8 cellular contexts compared by ENCODE assay signal in the genomic region with DNA sequence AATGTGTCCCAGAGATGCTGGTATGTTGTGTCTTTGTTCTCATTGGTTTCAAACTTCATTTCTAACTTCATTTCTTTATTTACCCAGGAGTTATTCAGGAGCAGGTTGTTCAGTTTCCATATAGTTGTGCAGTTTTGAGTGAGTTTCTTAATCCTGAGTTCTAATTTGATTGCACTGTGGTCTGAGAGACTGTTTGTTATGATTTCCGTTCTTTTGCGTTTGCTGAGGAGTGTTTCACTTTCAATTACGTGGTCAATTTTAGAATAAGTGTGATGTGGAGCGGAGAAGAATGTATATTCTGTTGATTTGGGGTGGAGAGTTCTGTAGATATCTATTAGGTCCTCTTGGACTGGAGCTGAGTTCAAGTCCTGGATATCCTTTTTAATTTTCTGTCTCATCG.
DNase-seq lines count a peak whose midpoint lies in the region; ATAC-seq, FAIRE-seq and TF ChIP-seq lines count a peak whose summit lies in the region.
"Not testable (repeated sequence)": the region's sequence is repeated elsewhere in the genome, so short reads cannot be mapped to it uniquely, and the experiment has no call there.

No MANE protein-coding gene starts in this region.

- not testable (repeated sequence) for BruUV-seq in GM12878 (replicated peaks; lab: Mats Ljungman, UMichigan)

- H4K20me1 ChIP-seq in GM12878 (ENCODE audit: control insufficient read depth, insufficient read depth): not testable (repeated sequence)

- WGBS in GM12878 (ENCODE audit: insufficient coverage, insufficient replicate concordance, low lambda C conversion rate, missing lambda C conversion rate): 11% methylated on average over 5 of the region's 5 CpGs

- H3K27ac ChIP-seq in CD4-positive, alpha-beta T cell (ENCODE audit: low read depth, low read length); GM12878 (ENCODE audit: control insufficient read depth, insufficient read depth): not testable (repeated sequence)

- not testable (repeated sequence) for FAIRE-seq in GM12878 (lab: Jason Lieb, UNC)

- H3K27me3 Mint-ChIP-seq in CD4-positive, alpha-beta T cell: peaks cover 19% of the 10 kb centered on the region
- not testable (repeated sequence) for H3K27me3 Mint-ChIP-seq in HFFc6 (ENCODE audit: insufficient read depth); activated CD8-positive, alpha-beta T cell treated with anti-CD3 and anti-CD28 coated beads for 36 hours; activated T-helper 1 cell treated with anti-CD3 and anti-CD28 coated beads, Interleukin-12 subunit alpha, Interleukin-12 subunit beta, Interleukin-2, Interleukin-4 antibody, amounts not matched to agents 30 ng/mL and 10 ng/mL and 1 ng/mL, durations not matched to agents 14 hours and 24 hours and 36 hours (ENCODE audit: insufficient read depth); stimulated activated memory B cell treated with anti-CD40 and anti-IgM and Interleukin-4, amounts not matched to agents 10 μg/mL and 1 μg/mL and 100 μg/mL, for 72 hours

- H3K9ac ChIP-seq in GM12878 (ENCODE audit: control insufficient read depth, insufficient read depth, low read length): not testable (repeated sequence)

- RAD21 ChIA-PET in GM12878 (lab: Charles Lee; ENCODE audit: unreplicated experiment): interaction anchor here (1.5 to 1.6 kb wide), 2 partner anchors 12 to 55 kb away, joined by 3 read pairs; no protein-coding TSS in a partner anchor

- H3K4me3 ChIP-seq in WI38 (ENCODE audit: low read depth, low read length): peak overlapping the region; percentile 36
- not testable (repeated sequence) for H3K4me3 ChIP-seq in GM12878

- intact Hi-C loops in CD4-positive, alpha-beta T cell (cut with DNase I, micrococcal nuclease); activated CD8-positive, alpha-beta T cell treated with anti-CD3 and anti-CD28 coated beads for 36 hours (cut with micrococcal nuclease); activated T-helper 1 cell treated with anti-CD3 and anti-CD28 coated beads, Interleukin-12 subunit alpha, Interleukin-12 subunit beta, Interleukin-2, Interleukin-4 antibody, amounts not matched to agents 30 ng/mL and 10 ng/mL and 1 ng/mL, durations not matched to agents 14 hours and 24 hours and 36 hours (cut with micrococcal nuclease): not testable (repeated sequence)
- intact Hi-C loops in GM12878 (cut with micrococcal nuclease; ENCODE audit: unreplicated experiment): loop anchor here (5.0 kb wide), 1 partner anchor 160 kb away; no protein-coding TSS in a partner anchor

- POLR2A ChIA-PET in CD4-positive, alpha-beta T cell (lab: Charles Lee); activated CD8-positive, alpha-beta T cell treated with anti-CD3 and anti-CD28 coated beads for 36 hours (lab: Charles Lee); GM12878 (lab: Charles Lee): not testable (repeated sequence)

- in situ Hi-C loops in GM12878 (cut with MboI): not testable (repeated sequence)

- TF ChIP-seq RAD21 in GM12878 (IDR thresholded peaks at IDR 0.05; ENCODE audit: insufficient read depth, low read depth, low read length): not testable (repeated sequence)

- not testable (repeated sequence) for H3K9me3 ChIP-seq in CD4-positive, alpha-beta T cell (ENCODE audit: control insufficient read depth, low read length); GM12878 (replicated peaks; ENCODE audit: control insufficient read depth, insufficient read depth, low read length)

- SMC1A ChIA-PET in GM12878 (lab: Charles Lee; ENCODE audit: uncharacterized antibody, unreplicated experiment): interaction anchor here (0.7 to 2.3 kb wide), 10 partner anchors 10 to 84 kb away, joined by 3 to 9 read pairs (median 3); no protein-coding TSS in a partner anchor

- H3K4me3 Mint-ChIP-seq in CD4-positive, alpha-beta T cell: peak overlapping the region; percentile 18
- peak overlapping the region; percentile 81 for H3K4me3 Mint-ChIP-seq in HFFc6
- not testable (repeated sequence) for H3K4me3 Mint-ChIP-seq in activated CD8-positive, alpha-beta T cell treated with anti-CD3 and anti-CD28 coated beads for 36 hours; activated T-helper 1 cell treated with anti-CD3 and anti-CD28 coated beads, Interleukin-12 subunit alpha, Interleukin-12 subunit beta, Interleukin-2, Interleukin-4 antibody, amounts not matched to agents 30 ng/mL and 10 ng/mL and 1 ng/mL, durations not matched to agents 14 hours and 24 hours and 36 hours
- H3K4me3 Mint-ChIP-seq in stimulated activated memory B cell treated with anti-CD40 and anti-IgM and Interleukin-4, amounts not matched to agents 10 μg/mL and 1 μg/mL and 100 μg/mL, for 72 hours: peak overlapping the region; percentile 5

- not testable (repeated sequence) for H3K4me1 ChIP-seq in GM12878 (ENCODE audit: control insufficient read depth, insufficient read depth, low read length)

- not testable (repeated sequence) for H3K9me3 Mint-ChIP-seq in CD4-positive, alpha-beta T cell; activated CD8-positive, alpha-beta T cell treated with anti-CD3 and anti-CD28 coated beads for 36 hours; activated T-helper 1 cell treated with anti-CD3 and anti-CD28 coated beads, Interleukin-12 subunit alpha, Interleukin-12 subunit beta, Interleukin-2, Interleukin-4 antibody, amounts not matched to agents 30 ng/mL and 10 ng/mL and 1 ng/mL, durations not matched to agents 14 hours and 24 hours and 36 hours; stimulated activated memory B cell treated with anti-CD40 and anti-IgM and Interleukin-4, amounts not matched to agents 10 μg/mL and 1 μg/mL and 100 μg/mL, for 72 hours
- peaks cover 20% of the 10 kb centered on the region for H3K9me3 Mint-ChIP-seq in HFFc6

- H3K36me3 ChIP-seq in GM12878 (ENCODE audit: control insufficient read depth in 2 of 2, insufficient read depth in 2 of 2, low read length in 1 of 2): not testable (repeated sequence)

- DNase-seq in CD4-positive, alpha-beta T cell; HFFc6; activated CD8-positive, alpha-beta T cell treated with anti-CD3 and anti-CD28 coated beads for 36 hours; activated T-helper 1 cell treated with anti-CD3 and anti-CD28 coated beads, Interleukin-12 subunit alpha, Interleukin-12 subunit beta, Interleukin-2, Interleukin-4 antibody, amounts not matched to agents 30 ng/mL and 10 ng/mL and 1 ng/mL, durations not matched to agents 14 hours and 24 hours and 36 hours (ENCODE audit: low spot score): not testable (repeated sequence)
- DNase-seq in RPMI8226 (peak; percentile 49), GM12878 (ENCODE audit: low read depth, low spot score) (peak; percentile 30)

- H3K79me2 ChIP-seq in GM12878 (ENCODE audit: control insufficient read depth, insufficient read depth, low read length): not testable (repeated sequence)

- H3K27me3 ChIP-seq in CD4-positive, alpha-beta T cell (ENCODE audit: control insufficient read depth, insufficient read depth, low read length); GM12878 (replicated peaks in 1 of 2; ENCODE audit: control insufficient read depth in 2 of 2, insufficient read depth in 2 of 2, low read length in 1 of 2): not testable (repeated sequence)

- ATAC-seq in CD4-positive, alpha-beta T cell (ENCODE audit: poor library complexity); activated CD8-positive, alpha-beta T cell treated with anti-CD3 and anti-CD28 coated beads for 36 hours; stimulated activated memory B cell treated with anti-CD40 and anti-IgM and Interleukin-4, amounts not matched to agents 10 μg/mL and 1 μg/mL and 100 μg/mL, for 72 hours: not testable (repeated sequence)
- ATAC-seq in GM12878: peak; percentile 31; the same call in 1 of the 3 replicates

- H3K4me2 ChIP-seq in GM12878 (ENCODE audit: control insufficient read depth, insufficient read depth): not testable (repeated sequence)

- H3K4me1 Mint-ChIP-seq in CD4-positive, alpha-beta T cell (ENCODE audit: low read depth); activated CD8-positive, alpha-beta T cell treated with anti-CD3 and anti-CD28 coated beads for 36 hours (ENCODE audit: low read depth); activated T-helper 1 cell treated with anti-CD3 and anti-CD28 coated beads, Interleukin-12 subunit alpha, Interleukin-12 subunit beta, Interleukin-2, Interleukin-4 antibody, amounts not matched to agents 30 ng/mL and 10 ng/mL and 1 ng/mL, durations not matched to agents 14 hours and 24 hours and 36 hours (ENCODE audit: low read depth): not testable (repeated sequence)
- peaks cover 38% of the 10 kb centered on the region for H3K4me1 Mint-ChIP-seq in HFFc6 (ENCODE audit: low read depth)
- H3K4me1 Mint-ChIP-seq in stimulated activated memory B cell treated with anti-CD40 and anti-IgM and Interleukin-4, amounts not matched to agents 10 μg/mL and 1 μg/mL and 100 μg/mL, for 72 hours: peaks cover 15% of the 10 kb centered on the region

- TF ChIP-seq CTCF in CD4-positive, alpha-beta T cell (IDR thresholded peaks at IDR 0.05); HFFc6 (IDR thresholded peaks at IDR 0.05); WI38 (IDR thresholded peaks at IDR 0.05; ENCODE audit: low read depth, low read length); activated CD8-positive, alpha-beta T cell treated with anti-CD3 and anti-CD28 coated beads for 36 hours (IDR thresholded peaks at IDR 0.05); GM12878 (IDR thresholded peaks at IDR 0.05 in 2 of 3, conservative IDR thresholded peaks at IDR 0.05 in 1 of 3; ENCODE audit: control insufficient read depth in 2 of 3, extremely low read depth in 1 of 3, insufficient read depth in 1 of 3, low read depth in 3 of 3, low read length in 3 of 3): not testable (repeated sequence)

- not testable (repeated sequence) for H3K27ac Mint-ChIP-seq in CD4-positive, alpha-beta T cell
- peak overlapping the region; percentile 52; the same call in 1 of the 2 replicates for H3K27ac Mint-ChIP-seq in HFFc6
- peak overlapping the region; percentile 70 for H3K27ac Mint-ChIP-seq in activated CD8-positive, alpha-beta T cell treated with anti-CD3 and anti-CD28 coated beads for 36 hours
- peak overlapping the region; percentile 10 for H3K27ac Mint-ChIP-seq in activated T-helper 1 cell treated with anti-CD3 and anti-CD28 coated beads, Interleukin-12 subunit alpha, Interleukin-12 subunit beta, Interleukin-2, Interleukin-4 antibody, amounts not matched to agents 30 ng/mL and 10 ng/mL and 1 ng/mL, durations not matched to agents 14 hours and 24 hours and 36 hours
- peak overlapping the region; percentile 57 for H3K27ac Mint-ChIP-seq in stimulated activated memory B cell treated with anti-CD40 and anti-IgM and Interleukin-4, amounts not matched to agents 10 μg/mL and 1 μg/mL and 100 μg/mL, for 72 hours

- not testable (repeated sequence) for TF ChIP-seq POLR2A in GM12878 (IDR thresholded peaks at IDR 0.05; ENCODE audit: low read depth, low read length)

- not testable (repeated sequence) for H2AFZ ChIP-seq in GM12878 (ENCODE audit: control insufficient read depth, low read depth, low read length)

- H3K36me3 Mint-ChIP-seq in CD4-positive, alpha-beta T cell (ENCODE audit: low read depth); HFFc6 (ENCODE audit: low read depth); activated CD8-positive, alpha-beta T cell treated with anti-CD3 and anti-CD28 coated beads for 36 hours (ENCODE audit: low read depth); activated T-helper 1 cell treated with anti-CD3 and anti-CD28 coated beads, Interleukin-12 subunit alpha, Interleukin-12 subunit beta, Interleukin-2, Interleukin-4 antibody, amounts not matched to agents 30 ng/mL and 10 ng/mL and 1 ng/mL, durations not matched to agents 14 hours and 24 hours and 36 hours (ENCODE audit: low read depth); stimulated activated memory B cell treated with anti-CD40 and anti-IgM and Interleukin-4, amounts not matched to agents 10 μg/mL and 1 μg/mL and 100 μg/mL, for 72 hours: not testable (repeated sequence)

- TF ChIP-seq EP300 in GM12878 (IDR thresholded peaks at IDR 0.05; ENCODE audit: borderline replicate concordance in 1 of 2, control insufficient read depth in 1 of 2, low read depth in 2 of 2, low read length in 2 of 2): not testable (repeated sequence)

- CTCF ChIA-PET in CD4-positive, alpha-beta T cell (lab: Charles Lee); GM12878 (lab: Yijun Ruan, JAX): not testable (repeated sequence)
- CTCF ChIA-PET in activated CD8-positive, alpha-beta T cell treated with anti-CD3 and anti-CD28 coated beads for 36 hours (lab: Charles Lee): interaction anchor here (1.2 kb wide), 1 partner anchor 105 kb away, joined by 4 read pairs; no protein-coding TSS in a partner anchor
